Comparison of ENCODE assay signal across 1 cellular context in the genomic region with DNA sequence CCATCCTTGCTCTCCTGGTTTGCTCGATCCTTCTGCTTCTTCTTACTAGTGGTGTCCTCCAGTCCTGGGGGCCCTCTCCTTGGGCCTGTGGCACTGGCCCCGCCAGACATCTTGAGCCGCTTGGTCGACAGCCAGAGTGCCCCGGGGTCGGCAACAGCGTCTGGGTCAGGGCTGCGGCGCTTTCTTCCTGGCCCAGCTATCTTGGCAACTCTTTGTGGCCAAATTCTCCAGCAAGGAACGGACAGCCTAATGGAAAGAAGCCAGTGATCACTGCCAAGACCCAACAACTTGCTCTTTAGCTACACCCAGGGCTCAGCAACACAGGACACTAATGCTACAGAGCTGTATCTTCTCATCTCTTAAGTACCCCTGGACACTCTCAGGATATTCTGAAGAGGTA.
TF ChIP-seq lines count a peak whose summit lies in the region.

No MANE protein-coding gene starts in this region.

TF ChIP-seq in HepG2, 621 proteins besides CTCF, POLR2A, EP300 and RAD21:
- TF ChIP-seq, protein P1, sequence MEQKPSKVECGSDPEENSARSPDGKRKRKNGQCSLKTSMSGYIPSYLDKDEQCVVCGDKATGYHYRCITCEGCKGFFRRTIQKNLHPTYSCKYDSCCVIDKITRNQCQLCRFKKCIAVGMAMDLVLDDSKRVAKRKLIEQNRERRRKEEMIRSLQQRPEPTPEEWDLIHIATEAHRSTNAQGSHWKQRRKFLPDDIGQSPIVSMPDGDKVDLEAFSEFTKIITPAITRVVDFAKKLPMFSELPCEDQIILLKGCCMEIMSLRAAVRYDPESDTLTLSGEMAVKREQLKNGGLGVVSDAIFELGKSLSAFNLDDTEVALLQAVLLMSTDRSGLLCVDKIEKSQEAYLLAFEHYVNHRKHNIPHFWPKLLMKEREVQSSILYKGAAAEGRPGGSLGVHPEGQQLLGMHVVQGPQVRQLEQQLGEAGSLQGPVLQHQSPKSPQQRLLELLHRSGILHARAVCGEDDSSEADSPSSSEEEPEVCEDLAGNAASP (CRISPR knock-in tag; IDR thresholded peaks at IDR 0.05; ENCODE audit: borderline replicate concordance), result no peak
- TF ChIP-seq CHD4 (IDR thresholded peaks at IDR 0.05; ENCODE audit: borderline replicate concordance, low read length) (no peak), HMG20A (CRISPR knock-in tag; IDR thresholded peaks at IDR 0.05; ENCODE audit: borderline replicate concordance) (no peak), TARDBP (CRISPR knock-in tag; IDR thresholded peaks at IDR 0.05) (no peak), ZNF3 (CRISPR knock-in tag; IDR thresholded peaks at IDR 0.05) (no peak)
